In genomic region chr1:235160965-235161684, GRCh38 we compare ENCODE assay signal across 1 cellular context.
A peak's percentile ranks its signal among the peaks of the same experiment; 100 is the strongest.
TF ChIP-seq lines count a peak whose summit lies in the region.

Gene RBM34 (minus strand): TSS chr1:235161250. CDS start chr1:235161226, 24 bp downstream.

TF ChIP-seq in HepG2, 621 proteins besides CTCF, POLR2A, EP300 and RAD21 (continued from another document and continues in another):
- TF ChIP-seq, protein P1, sequence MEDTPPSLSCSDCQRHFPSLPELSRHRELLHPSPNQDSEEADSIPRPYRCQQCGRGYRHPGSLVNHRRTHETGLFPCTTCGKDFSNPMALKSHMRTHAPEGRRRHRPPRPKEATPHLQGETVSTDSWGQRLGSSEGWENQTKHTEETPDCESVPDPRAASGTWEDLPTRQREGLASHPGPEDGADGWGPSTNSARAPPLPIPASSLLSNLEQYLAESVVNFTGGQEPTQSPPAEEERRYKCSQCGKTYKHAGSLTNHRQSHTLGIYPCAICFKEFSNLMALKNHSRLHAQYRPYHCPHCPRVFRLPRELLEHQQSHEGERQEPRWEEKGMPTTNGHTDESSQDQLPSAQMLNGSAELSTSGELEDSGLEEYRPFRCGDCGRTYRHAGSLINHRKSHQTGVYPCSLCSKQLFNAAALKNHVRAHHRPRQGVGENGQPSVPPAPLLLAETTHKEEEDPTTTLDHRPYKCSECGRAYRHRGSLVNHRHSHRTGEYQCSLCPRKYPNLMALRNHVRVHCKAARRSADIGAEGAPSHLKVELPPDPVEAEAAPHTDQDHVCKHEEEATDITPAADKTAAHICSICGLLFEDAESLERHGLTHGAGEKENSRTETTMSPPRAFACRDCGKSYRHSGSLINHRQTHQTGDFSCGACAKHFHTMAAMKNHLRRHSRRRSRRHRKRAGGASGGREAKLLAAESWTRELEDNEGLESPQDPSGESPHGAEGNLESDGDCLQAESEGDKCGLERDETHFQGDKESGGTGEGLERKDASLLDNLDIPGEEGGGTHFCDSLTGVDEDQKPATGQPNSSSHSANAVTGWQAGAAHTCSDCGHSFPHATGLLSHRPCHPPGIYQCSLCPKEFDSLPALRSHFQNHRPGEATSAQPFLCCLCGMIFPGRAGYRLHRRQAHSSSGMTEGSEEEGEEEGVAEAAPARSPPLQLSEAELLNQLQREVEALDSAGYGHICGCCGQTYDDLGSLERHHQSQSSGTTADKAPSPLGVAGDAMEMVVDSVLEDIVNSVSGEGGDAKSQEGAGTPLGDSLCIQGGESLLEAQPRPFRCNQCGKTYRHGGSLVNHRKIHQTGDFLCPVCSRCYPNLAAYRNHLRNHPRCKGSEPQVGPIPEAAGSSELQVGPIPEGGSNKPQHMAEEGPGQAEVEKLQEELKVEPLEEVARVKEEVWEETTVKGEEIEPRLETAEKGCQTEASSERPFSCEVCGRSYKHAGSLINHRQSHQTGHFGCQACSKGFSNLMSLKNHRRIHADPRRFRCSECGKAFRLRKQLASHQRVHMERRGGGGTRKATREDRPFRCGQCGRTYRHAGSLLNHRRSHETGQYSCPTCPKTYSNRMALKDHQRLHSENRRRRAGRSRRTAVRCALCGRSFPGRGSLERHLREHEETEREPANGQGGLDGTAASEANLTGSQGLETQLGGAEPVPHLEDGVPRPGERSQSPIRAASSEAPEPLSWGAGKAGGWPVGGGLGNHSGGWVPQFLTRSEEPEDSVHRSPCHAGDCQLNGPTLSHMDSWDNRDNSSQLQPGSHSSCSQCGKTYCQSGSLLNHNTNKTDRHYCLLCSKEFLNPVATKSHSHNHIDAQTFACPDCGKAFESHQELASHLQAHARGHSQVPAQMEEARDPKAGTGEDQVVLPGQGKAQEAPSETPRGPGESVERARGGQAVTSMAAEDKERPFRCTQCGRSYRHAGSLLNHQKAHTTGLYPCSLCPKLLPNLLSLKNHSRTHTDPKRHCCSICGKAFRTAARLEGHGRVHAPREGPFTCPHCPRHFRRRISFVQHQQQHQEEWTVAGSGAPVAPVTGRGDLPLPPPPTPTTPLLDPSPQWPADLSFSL (CRISPR knock-in tag; IDR thresholded peaks at IDR 0.05) = peak; percentile 42; the same call in 1 of the 2 replicates
- TF ChIP-seq DPF2 (CRISPR knock-in tag; IDR thresholded peaks at IDR 0.05; ENCODE audit: borderline replicate concordance, low read depth) (no peak), POGZ (CRISPR knock-in tag; IDR thresholded peaks at IDR 0.05) (peak; percentile 70), SMC3 (IDR thresholded peaks at IDR 0.05; ENCODE audit: low read length) (no peak), KDM2A (CRISPR knock-in tag; IDR thresholded peaks at IDR 0.05; ENCODE audit: borderline replicate concordance, low read depth) (peak; percentile 81; the same call in 1 of the 2 replicates), JARID2 (CRISPR knock-in tag; IDR thresholded peaks at IDR 0.05; ENCODE audit: insufficient replicate concordance) (no peak), MAFK (conservative IDR thresholded peaks at IDR 0.05 in 1 of 2, IDR thresholded peaks at IDR 0.05 in 1 of 2; ENCODE audit: low read length in 2 of 2) (no peak), FOXJ3 (CRISPR knock-in tag; IDR thresholded peaks at IDR 0.05; ENCODE audit: borderline replicate concordance) (peak; percentile 73), LCORL (IDR thresholded peaks at IDR 0.05) (no peak), LCORL (CRISPR knock-in tag; IDR thresholded peaks at IDR 0.05) (peak; percentile 36; the same call in 1 of the 2 replicates), CC2D1A (CRISPR knock-in tag; IDR thresholded peaks at IDR 0.05) (no peak; the same call in 1 of the 2 replicates), FLYWCH1 (CRISPR knock-in tag; IDR thresholded peaks at IDR 0.05) (no peak), NBN (conservative IDR thresholded peaks at IDR 0.05) (no peak), MED1 (CRISPR knock-in tag; IDR thresholded peaks at IDR 0.05) (peak; percentile 91), ZNF282 (IDR thresholded peaks at IDR 0.05; ENCODE audit: partially characterized antibody) (no peak), ZNF446 (CRISPR knock-in tag; IDR thresholded peaks at IDR 0.05) (peak; percentile 67), FIP1L1 (IDR thresholded peaks at IDR 0.05; ENCODE audit: borderline replicate concordance, insufficient read depth, low read depth, low read length) (no peak), ZGPAT (CRISPR knock-in tag; IDR thresholded peaks at IDR 0.05) (peak; percentile 96), ZNF24 (IDR thresholded peaks at IDR 0.05) (no peak), DMAP1 (CRISPR knock-in tag; IDR thresholded peaks at IDR 0.05) (peak; percentile 89), HMGXB3 (CRISPR knock-in tag; IDR thresholded peaks at IDR 0.05; ENCODE audit: borderline replicate concordance) (peak; percentile 63), MATR3 (CRISPR knock-in tag; IDR thresholded peaks at IDR 0.05) (no peak), ZNF792 (CRISPR knock-in tag; IDR thresholded peaks at IDR 0.05) (peak; percentile 94), PAX8 (CRISPR knock-in tag; IDR thresholded peaks at IDR 0.05; ENCODE audit: borderline replicate concordance) (peak; percentile 38; the same call in 1 of the 2 replicates), ZNF331 (CRISPR knock-in tag; IDR thresholded peaks at IDR 0.05) (peak; percentile 78), MAFG (CRISPR knock-in tag; IDR thresholded peaks at IDR 0.05) (no peak), SMAD9 (CRISPR knock-in tag; IDR thresholded peaks at IDR 0.05) (peak; percentile 64; the same call in 1 of the 2 replicates), SIX4 (CRISPR knock-in tag; IDR thresholded peaks at IDR 0.05) (peak; percentile 49; the same call in 1 of the 2 replicates), ATAD3A (CRISPR knock-in tag; IDR thresholded peaks at IDR 0.05) (no peak), TCF7 (IDR thresholded peaks at IDR 0.05; ENCODE audit: low read depth) (no peak), TGIF2 (CRISPR knock-in tag; IDR thresholded peaks at IDR 0.05) (no peak; the same call in none of the 2 replicates), ZFYVE20 (CRISPR knock-in tag; IDR thresholded peaks at IDR 0.05; ENCODE audit: borderline replicate concordance, low read depth) (0 out of 2 replicates have a peak, but pooled peaks have one; percentile 51), ZNF773 (CRISPR knock-in tag; IDR thresholded peaks at IDR 0.05; ENCODE audit: borderline replicate concordance) (peak; percentile 95; the same call in 1 of the 2 replicates)
- TF ChIP-seq, protein P2, sequence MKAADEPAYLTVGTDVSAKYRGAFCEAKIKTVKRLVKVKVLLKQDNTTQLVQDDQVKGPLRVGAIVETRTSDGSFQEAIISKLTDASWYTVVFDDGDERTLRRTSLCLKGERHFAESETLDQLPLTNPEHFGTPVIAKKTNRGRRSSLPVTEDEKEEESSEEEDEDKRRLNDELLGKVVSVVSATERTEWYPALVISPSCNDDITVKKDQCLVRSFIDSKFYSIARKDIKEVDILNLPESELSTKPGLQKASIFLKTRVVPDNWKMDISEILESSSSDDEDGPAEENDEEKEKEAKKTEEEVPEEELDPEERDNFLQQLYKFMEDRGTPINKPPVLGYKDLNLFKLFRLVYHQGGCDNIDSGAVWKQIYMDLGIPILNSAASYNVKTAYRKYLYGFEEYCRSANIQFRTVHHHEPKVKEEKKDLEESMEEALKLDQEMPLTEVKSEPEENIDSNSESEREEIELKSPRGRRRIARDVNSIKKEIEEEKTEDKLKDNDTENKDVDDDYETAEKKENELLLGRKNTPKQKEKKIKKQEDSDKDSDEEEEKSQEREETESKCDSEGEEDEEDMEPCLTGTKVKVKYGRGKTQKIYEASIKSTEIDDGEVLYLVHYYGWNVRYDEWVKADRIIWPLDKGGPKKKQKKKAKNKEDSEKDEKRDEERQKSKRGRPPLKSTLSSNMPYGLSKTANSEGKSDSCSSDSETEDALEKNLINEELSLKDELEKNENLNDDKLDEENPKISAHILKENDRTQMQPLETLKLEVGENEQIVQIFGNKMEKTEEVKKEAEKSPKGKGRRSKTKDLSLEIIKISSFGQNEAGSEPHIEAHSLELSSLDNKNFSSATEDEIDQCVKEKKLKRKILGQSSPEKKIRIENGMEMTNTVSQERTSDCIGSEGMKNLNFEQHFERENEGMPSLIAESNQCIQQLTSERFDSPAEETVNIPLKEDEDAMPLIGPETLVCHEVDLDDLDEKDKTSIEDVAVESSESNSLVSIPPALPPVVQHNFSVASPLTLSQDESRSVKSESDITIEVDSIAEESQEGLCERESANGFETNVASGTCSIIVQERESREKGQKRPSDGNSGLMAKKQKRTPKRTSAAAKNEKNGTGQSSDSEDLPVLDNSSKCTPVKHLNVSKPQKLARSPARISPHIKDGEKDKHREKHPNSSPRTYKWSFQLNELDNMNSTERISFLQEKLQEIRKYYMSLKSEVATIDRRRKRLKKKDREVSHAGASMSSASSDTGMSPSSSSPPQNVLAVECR (CRISPR knock-in tag; IDR thresholded peaks at IDR 0.05; ENCODE audit: borderline replicate concordance) = peak; percentile 96
- TF ChIP-seq, protein P3, sequence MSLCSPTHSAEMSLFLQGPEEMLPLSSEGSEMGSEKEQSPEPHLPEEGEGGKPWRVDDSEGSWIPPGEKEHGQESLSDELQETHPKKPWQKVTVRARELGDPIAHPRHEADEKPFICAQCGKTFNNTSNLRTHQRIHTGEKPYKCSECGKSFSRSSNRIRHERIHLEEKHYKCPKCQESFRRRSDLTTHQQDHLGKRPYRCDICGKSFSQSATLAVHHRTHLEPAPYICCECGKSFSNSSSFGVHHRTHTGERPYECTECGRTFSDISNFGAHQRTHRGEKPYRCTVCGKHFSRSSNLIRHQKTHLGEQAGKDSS (CRISPR knock-in tag; IDR thresholded peaks at IDR 0.05; ENCODE audit: borderline replicate concordance, low read depth) = no peak; the same call in 1 of the 2 replicates
- TF ChIP-seq, protein P4, sequence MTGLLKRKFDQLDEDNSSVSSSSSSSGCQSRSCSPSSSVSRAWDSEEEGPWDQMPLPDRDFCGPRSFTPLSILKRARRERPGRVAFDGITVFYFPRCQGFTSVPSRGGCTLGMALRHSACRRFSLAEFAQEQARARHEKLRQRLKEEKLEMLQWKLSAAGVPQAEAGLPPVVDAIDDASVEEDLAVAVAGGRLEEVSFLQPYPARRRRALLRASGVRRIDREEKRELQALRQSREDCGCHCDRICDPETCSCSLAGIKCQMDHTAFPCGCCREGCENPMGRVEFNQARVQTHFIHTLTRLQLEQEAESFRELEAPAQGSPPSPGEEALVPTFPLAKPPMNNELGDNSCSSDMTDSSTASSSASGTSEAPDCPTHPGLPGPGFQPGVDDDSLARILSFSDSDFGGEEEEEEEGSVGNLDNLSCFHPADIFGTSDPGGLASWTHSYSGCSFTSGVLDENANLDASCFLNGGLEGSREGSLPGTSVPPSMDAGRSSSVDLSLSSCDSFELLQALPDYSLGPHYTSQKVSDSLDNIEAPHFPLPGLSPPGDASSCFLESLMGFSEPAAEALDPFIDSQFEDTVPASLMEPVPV (CRISPR knock-in tag; IDR thresholded peaks at IDR 0.05) = 0 out of 2 replicates have a peak, but pooled peaks have one; percentile 43
- TF ChIP-seq, protein P5, sequence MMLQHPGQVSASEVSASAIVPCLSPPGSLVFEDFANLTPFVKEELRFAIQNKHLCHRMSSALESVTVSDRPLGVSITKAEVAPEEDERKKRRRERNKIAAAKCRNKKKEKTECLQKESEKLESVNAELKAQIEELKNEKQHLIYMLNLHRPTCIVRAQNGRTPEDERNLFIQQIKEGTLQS (CRISPR knock-in tag; IDR thresholded peaks at IDR 0.05) = peak; percentile 63
- TF ChIP-seq, protein P6, sequence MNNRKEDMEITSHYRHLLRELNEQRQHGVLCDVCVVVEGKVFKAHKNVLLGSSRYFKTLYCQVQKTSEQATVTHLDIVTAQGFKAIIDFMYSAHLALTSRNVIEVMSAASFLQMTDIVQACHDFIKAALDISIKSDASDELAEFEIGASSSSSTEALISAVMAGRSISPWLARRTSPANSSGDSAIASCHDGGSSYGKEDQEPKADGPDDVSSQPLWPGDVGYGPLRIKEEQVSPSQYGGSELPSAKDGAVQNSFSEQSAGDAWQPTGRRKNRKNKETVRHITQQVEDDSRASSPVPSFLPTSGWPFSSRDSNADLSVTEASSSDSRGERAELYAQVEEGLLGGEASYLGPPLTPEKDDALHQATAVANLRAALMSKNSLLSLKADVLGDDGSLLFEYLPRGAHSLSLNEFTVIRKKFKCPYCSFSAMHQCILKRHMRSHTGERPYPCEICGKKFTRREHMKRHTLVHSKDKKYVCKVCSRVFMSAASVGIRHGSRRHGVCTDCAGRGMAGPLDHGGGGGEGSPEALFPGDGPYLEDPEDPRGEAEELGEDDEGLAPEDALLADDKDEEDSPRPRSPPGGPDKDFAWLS (CRISPR knock-in tag; IDR thresholded peaks at IDR 0.05; ENCODE audit: borderline replicate concordance) = no peak
